23 cellular contexts compared by ENCODE assay signal in the genomic region with DNA sequence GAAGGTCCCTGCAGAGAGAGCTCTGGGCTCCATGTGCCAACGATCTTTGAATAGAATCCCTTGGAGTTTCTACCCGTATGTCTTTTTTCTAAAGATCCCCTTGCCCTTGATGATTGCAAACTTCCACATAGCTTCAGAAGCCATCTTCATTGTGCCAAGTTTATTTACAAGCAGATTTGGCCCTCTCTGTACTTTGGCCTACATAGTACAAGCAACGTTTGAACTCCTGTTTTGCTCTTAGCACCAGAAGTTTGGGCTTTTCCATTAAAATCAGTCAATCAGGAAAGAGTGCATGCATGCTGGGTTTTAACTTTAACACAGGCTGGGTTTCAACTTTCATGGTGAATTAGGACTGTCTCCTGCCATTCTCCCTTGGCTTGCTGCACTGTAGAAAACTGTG.
DNase-seq lines count a peak whose midpoint lies in the region; ATAC-seq, FAIRE-seq and TF ChIP-seq lines count a peak whose summit lies in the region.
"Had no signal": no experiment of that assay in that cellular context is flagged by ENCODE, and none has a peak within 500 bp of the region (broad histone marks: within the 10 kb centered on the region; RNA-seq: fewer than 3 reads in every experiment).

No MANE protein-coding gene starts in this region.

- CTCF ChIA-PET in HepG2 (lab: Yijun Ruan, JAX; ENCODE audit: low intra/inter-chr PET ratio, low total read pairs): no interaction called here

- POLR2A ChIA-PET in HepG2 (lab: Yijun Ruan, JAX): no interaction called here

- no peak overlapping the region for H3K4me3 Mint-ChIP-seq in astrocyte (ENCODE audit: unreplicated experiment)
- peak overlapping the region; percentile 73 for H3K4me3 Mint-ChIP-seq in neural progenitor cell
- H3K4me3 Mint-ChIP-seq: CD4-positive, alpha-beta T cell; H9; HFFc6 had no signal

- peaks cover 78% of the 10 kb centered on the region for H3K4me1 Mint-ChIP-seq in astrocyte (ENCODE audit: low read depth, unreplicated experiment)
- H3K4me1 Mint-ChIP-seq in neural progenitor cell: peaks cover 80% of the 10 kb centered on the region

- FAIRE-seq in astrocyte (lab: Jason Lieb, UNC): no peak
- FAIRE-seq in HepG2 (lab: Jason Lieb, UNC): no peak
- FAIRE-seq: A549, GM12878 had no signal

- no peak for TF ChIP-seq RAD21 in HepG2 (CRISPR knock-in tag; IDR thresholded peaks at IDR 0.05)

- peaks cover 35% of the 10 kb centered on the region for H3K4me1 ChIP-seq in astrocyte (ENCODE audit: insufficient read depth, low read length)
- H3K4me1 ChIP-seq in HepG2 (ENCODE audit: insufficient read depth, low read length): peaks cover 33% of the 10 kb centered on the region
- peaks cover 31% of the 10 kb centered on the region for H3K4me1 ChIP-seq in neural progenitor cell

- H3K27ac Mint-ChIP-seq in astrocyte (ENCODE audit: unreplicated experiment) (peak overlapping the region; percentile 53), neural progenitor cell (peak overlapping the region; percentile 61)
- H3K27ac Mint-ChIP-seq: CD4-positive, alpha-beta T cell; H9; HFFc6 had no signal

- no peak overlapping the region for H2AFZ ChIP-seq in astrocyte (ENCODE audit: low read depth, low read length)
- no peak overlapping the region for H2AFZ ChIP-seq in HepG2 (ENCODE audit: low read length)
- H2AFZ ChIP-seq in neural progenitor cell (replicated peaks): no peak overlapping the region
- H2AFZ ChIP-seq: GM23248 had no signal

- H3K4me2 ChIP-seq in astrocyte (ENCODE audit: low read length) (peak overlapping the region; percentile 71), HepG2 (ENCODE audit: low read depth, low read length) (0 out of 2 replicates have a peak overlapping the region, but pooled peaks have one; percentile 20), neural progenitor cell (peak overlapping the region; percentile 59)
- H3K4me2 ChIP-seq: A549, KMS-11 had no signal

- DNase-seq in DMS 273 (lab: John Stamatoyannopoulos, UW; ENCODE audit: unreplicated experiment) (peak; percentile 73), astrocyte (ENCODE audit: low read depth) (no peak), HepG2 (ENCODE audit: low spot score) (no peak), neural progenitor cell (ENCODE audit: low spot score) (no peak), HuH-7 (ENCODE audit: low spot score) (no peak)
- no peak for DNase-seq in activated CD4-positive, alpha-beta T cell treated with anti-CD3 and anti-CD28 coated beads for 1 hour
- DNase-seq: CD4-positive, alpha-beta T cell; COR-L47; DND-41; GM23248; H9; HFFc6; IMR-90; NCI-H1105 treated with DMSO at 0.1 percent for 48 hours; NCI-H2081 treated with DMSO at 0.1 percent for 48 hours; SIG-M5 had no signal

- no peak overlapping the region for H3K9ac ChIP-seq in astrocyte (ENCODE audit: low read length)
- H3K9ac ChIP-seq in HepG2 (ENCODE audit: insufficient read depth, low read depth, low read length): no peak overlapping the region
- no peak overlapping the region for H3K9ac ChIP-seq in neural progenitor cell
- H3K9ac ChIP-seq: GM23248, KMS-11 had no signal

- H3K79me2 ChIP-seq in astrocyte (ENCODE audit: insufficient read depth, low read length) (no peaks in the 10 kb centered on the region), HepG2 (ENCODE audit: insufficient read depth, low read length) (no peaks in the 10 kb centered on the region), neural progenitor cell (ENCODE audit: low read depth) (no peaks in the 10 kb centered on the region)

- in situ Hi-C loops in HepG2 (cut with HindIII; ENCODE audit: extremely low pct_ligation_motif_present, low pct_unique_long_range_greater_than_20kb): no loop called here

- no peak for TF ChIP-seq POLR2A in HepG2 (IDR thresholded peaks at IDR 0.05; ENCODE audit: insufficient read depth in 1 of 2, low read depth in 2 of 2, low read length in 2 of 2)

- H3K4me3 ChIP-seq in astrocyte (ENCODE audit: insufficient read depth, low read depth, low read length) (no peak overlapping the region), HepG2 (replicated peaks in 1 of 3; ENCODE audit: insufficient read depth in 1 of 3, low read depth in 2 of 3, low read length in 3 of 3) (no peak overlapping the region), neural progenitor cell (no peak overlapping the region)
- H3K4me3 ChIP-seq: A549, GM12878, GM23248 had no signal

- H3K27me3 ChIP-seq in astrocyte (ENCODE audit: insufficient read depth, low read length) (no peaks in the 10 kb centered on the region), HepG2 (ENCODE audit: control insufficient read depth in 1 of 2, insufficient read depth in 2 of 2, low read length in 2 of 2) (no peaks in the 10 kb centered on the region), neural progenitor cell (peaks cover 82% of the 10 kb centered on the region)
- H3K27me3 ChIP-seq: BE2C had no signal

- H3K9me3 Mint-ChIP-seq in astrocyte (ENCODE audit: unreplicated experiment) (peaks cover 4% of the 10 kb centered on the region), neural progenitor cell (peaks cover 7% of the 10 kb centered on the region)
- H3K9me3 Mint-ChIP-seq: CD4-positive, alpha-beta T cell had no signal

- no peak overlapping the region for H3K27ac ChIP-seq in astrocyte (ENCODE audit: low read depth, low read length)
- H3K27ac ChIP-seq in HepG2 (ENCODE audit: extremely low read length, insufficient read depth, low read length): no peak overlapping the region
- H3K27ac ChIP-seq in neural progenitor cell: no peak overlapping the region
- H3K27ac ChIP-seq: A549, GM23248, KMS-11 had no signal

- intact Hi-C loops in HepG2 (cut with micrococcal nuclease; ENCODE audit: unreplicated experiment): no loop called here

- no peak for TF ChIP-seq CTCF in astrocyte (IDR thresholded peaks at IDR 0.05; ENCODE audit: insufficient read depth, low read depth, low read length)
- no peak for TF ChIP-seq CTCF in HepG2 (CRISPR knock-in tag; IDR thresholded peaks at IDR 0.05)
- TF ChIP-seq CTCF in neural progenitor cell (IDR thresholded peaks at IDR 0.05): no peak

- H4K20me1 ChIP-seq in astrocyte (ENCODE audit: insufficient read depth, low read length) (no peaks in the 10 kb centered on the region), HepG2 (ENCODE audit: insufficient read depth, low read length) (no peaks in the 10 kb centered on the region), neural progenitor cell (ENCODE audit: low read depth) (peaks cover 50% of the 10 kb centered on the region)

- TF ChIP-seq EP300 in HepG2 (IDR thresholded peaks at IDR 0.05; ENCODE audit: low read depth in 2 of 2, low read length in 2 of 2) (no peak), HepG2 (CRISPR knock-in tag; IDR thresholded peaks at IDR 0.05; ENCODE audit: borderline replicate concordance) (no peak)

- H3K36me3 Mint-ChIP-seq in astrocyte (ENCODE audit: low read depth, unreplicated experiment) (no peaks in the 10 kb centered on the region), neural progenitor cell (peaks cover 18% of the 10 kb centered on the region)

- H3K36me3 ChIP-seq in astrocyte (ENCODE audit: insufficient read depth, low read length): no peaks in the 10 kb centered on the region
- no peaks in the 10 kb centered on the region for H3K36me3 ChIP-seq in HepG2 (replicated peaks in 1 of 2; ENCODE audit: control insufficient read depth in 1 of 2, insufficient read depth in 2 of 2, low read length in 2 of 2)
- H3K36me3 ChIP-seq in neural progenitor cell: no peaks in the 10 kb centered on the region
- H3K36me3 ChIP-seq: BE2C had no signal

- H3K27me3 Mint-ChIP-seq in astrocyte (ENCODE audit: low read depth, unreplicated experiment): no peaks in the 10 kb centered on the region
- peaks cover 37% of the 10 kb centered on the region for H3K27me3 Mint-ChIP-seq in neural progenitor cell (ENCODE audit: insufficient read depth, low read depth)
- H3K27me3 Mint-ChIP-seq: CD4-positive, alpha-beta T cell had no signal

- BruUV-seq in HepG2 (replicated peaks; lab: Mats Ljungman, UMichigan): no TSS peak

- ATAC-seq in HepG2 (no peak), HG02970 (IDR thresholded peaks at IDR 0.05; ENCODE audit: low FRiP score, unreplicated experiment) (no peak), GM19324 (IDR thresholded peaks at IDR 0.05; ENCODE audit: low FRiP score, unreplicated experiment) (no peak)
- ATAC-seq: A549, GM12878, Panc1 had no signal

- peaks cover 22% of the 10 kb centered on the region for H3F3A ChIP-seq in neural progenitor cell (ENCODE audit: low read depth)

- H3K9me3 ChIP-seq in astrocyte (ENCODE audit: insufficient read depth, low read depth, low read length) (no peaks in the 10 kb centered on the region), HepG2 (ENCODE audit: low read length) (no peaks in the 10 kb centered on the region), neural progenitor cell (ENCODE audit: low read depth) (no peaks in the 10 kb centered on the region)
- H3K9me3 ChIP-seq: A549, BE2C had no signal

- WGBS in HepG2 (ENCODE audit: low lambda C conversion rate): 2% methylated on average over 3 of the region's 3 CpGs

TF ChIP-seq in HepG2, 621 proteins besides CTCF, POLR2A, EP300 and RAD21:
- TF ChIP-seq HNF4A (CRISPR knock-in tag; IDR thresholded peaks at IDR 0.05): 0 out of 2 replicates have a peak, but pooled peaks have one; percentile 14
- TF ChIP-seq ZFP1 (CRISPR knock-in tag; IDR thresholded peaks at IDR 0.05): no peak
- TF ChIP-seq ZNF644 (CRISPR knock-in tag; IDR thresholded peaks at IDR 0.05; ENCODE audit: low read depth): 0 out of 2 replicates have a peak, but pooled peaks have one; percentile 10

Comparison
In these comparisons a context has a peak if more than half of its experiments do, and no peak if none do; other contexts are left out.
1. H3K4me2 ChIP-seq: peak in every context shown above with its lines; median percentile 71 in astrocyte; 59 in neural progenitor cell; 20 in HepG2.